Comparison of ENCODE assay signal across 21 cellular contexts in the genomic region with DNA sequence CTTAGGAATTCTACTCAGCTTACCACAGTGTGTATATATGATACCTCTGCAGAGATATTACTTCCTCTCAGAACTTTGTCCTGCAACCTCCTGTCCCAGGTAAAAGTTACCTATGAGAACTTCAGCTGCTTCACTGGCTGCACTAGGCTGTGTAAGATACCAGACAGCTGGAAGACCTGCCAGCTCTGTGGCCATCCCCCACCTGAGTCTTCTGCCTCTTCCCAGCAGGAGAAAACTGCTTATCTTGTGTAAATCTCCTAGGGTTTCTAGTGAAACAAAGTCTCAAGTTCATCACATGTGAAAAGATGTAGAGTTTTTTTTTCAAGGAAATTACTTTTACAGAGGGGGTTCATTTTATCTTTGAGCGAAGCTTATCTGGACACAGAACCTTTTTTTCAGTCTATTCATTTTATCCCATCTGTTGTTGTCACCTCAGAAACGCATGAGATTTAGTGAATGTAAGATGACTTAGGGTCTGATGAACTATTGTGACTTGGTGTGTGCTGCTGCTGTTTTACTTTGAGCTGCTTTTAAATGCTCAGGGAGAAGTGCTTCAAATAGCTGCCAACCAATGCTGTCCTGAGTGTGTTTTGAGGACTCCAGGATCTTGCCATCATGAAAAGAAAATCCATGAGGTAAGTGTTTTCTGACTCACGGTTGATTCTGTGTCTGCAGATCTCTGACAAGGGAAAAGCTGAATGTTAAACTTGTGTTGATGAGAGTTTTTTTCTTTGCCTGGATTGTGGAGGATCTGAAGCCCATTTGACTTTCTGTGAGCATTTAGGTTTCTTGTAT.
"Had no signal": no experiment of that assay in that cellular context is flagged by ENCODE, and none has a peak within 500 bp of the region (broad histone marks: within the 10 kb centered on the region; RNA-seq: fewer than 3 reads in every experiment).

No MANE protein-coding gene starts in this region.

- H3K9me3 Mint-ChIP-seq: activated CD4-positive, alpha-beta T cell treated with anti-CD3 and anti-CD28 coated beads, Interleukin-2, amount 10 ng/mL, durations not matched to agents 7 days and 5 days; activated naive CD4-positive, alpha-beta T cell treated with anti-CD3 and anti-CD28 coated beads for 36 hours; activated T-cell treated with anti-CD3 and anti-CD28 coated beads, Interleukin-2, amount 50 U/mL, for 4 hours; natural killer cell; stimulated activated effector memory CD8-positive, alpha-beta T cell treated with anti-CD3 and anti-CD28 coated beads, Interleukin-12 subunit alpha, Interleukin-12 subunit beta, amount 100 ng/mL, for 72 hours had no signal

- H3K4me3 ChIP-seq: coronary artery, pancreas, sigmoid colon, stomach, upper lobe of right lung had no signal

- H3K27ac Mint-ChIP-seq: activated CD4-positive, alpha-beta T cell treated with anti-CD3 and anti-CD28 coated beads, Interleukin-2, amount 10 ng/mL, durations not matched to agents 7 days and 5 days; activated naive CD4-positive, alpha-beta T cell treated with anti-CD3 and anti-CD28 coated beads for 36 hours; natural killer cell; stimulated activated effector memory CD8-positive, alpha-beta T cell treated with anti-CD3 and anti-CD28 coated beads, Interleukin-12 subunit alpha, Interleukin-12 subunit beta, amount 100 ng/mL, for 72 hours had no signal

- ATAC-seq: activated T-cell treated with anti-CD3 and anti-CD28 coated beads, Interleukin-2, amount 50 U/mL, for 4 hours; esophagus mucosa; left ventricle myocardium superior; natural killer cell; pancreas; stimulated activated effector memory CD8-positive, alpha-beta T cell treated with anti-CD3 and anti-CD28 coated beads, Interleukin-12 subunit alpha, Interleukin-12 subunit beta, amount 100 ng/mL, for 72 hours; upper lobe of right lung had no signal

- H3K4me1 ChIP-seq: pancreas, sigmoid colon, stomach, upper lobe of right lung had no signal

- FAIRE-seq: endometrium, pancreas had no signal

- H3K4me3 Mint-ChIP-seq: activated CD4-positive, alpha-beta T cell treated with anti-CD3 and anti-CD28 coated beads, Interleukin-2, amount 10 ng/mL, durations not matched to agents 7 days and 5 days; activated naive CD4-positive, alpha-beta T cell treated with anti-CD3 and anti-CD28 coated beads for 36 hours; activated T-cell treated with anti-CD3 and anti-CD28 coated beads, Interleukin-2, amount 50 U/mL, for 4 hours; natural killer cell; stimulated activated effector memory CD8-positive, alpha-beta T cell treated with anti-CD3 and anti-CD28 coated beads, Interleukin-12 subunit alpha, Interleukin-12 subunit beta, amount 100 ng/mL, for 72 hours had no signal

- H3K4me1 Mint-ChIP-seq: activated CD4-positive, alpha-beta T cell treated with anti-CD3 and anti-CD28 coated beads, Interleukin-2, amount 10 ng/mL, durations not matched to agents 7 days and 5 days; natural killer cell; stimulated activated effector memory CD8-positive, alpha-beta T cell treated with anti-CD3 and anti-CD28 coated beads, Interleukin-12 subunit alpha, Interleukin-12 subunit beta, amount 100 ng/mL, for 72 hours had no signal

- DNase-seq: activated CD4-positive, alpha-beta T cell treated with anti-CD3 and anti-CD28 coated beads, Interleukin-2, amount 10 ng/mL, durations not matched to agents 7 days and 5 days; activated CD8-positive, alpha-beta memory T cell treated with anti-CD3 and anti-CD28 coated beads, Interleukin-2, amount 50 U/mL, for 4 hours; activated naive CD4-positive, alpha-beta T cell treated with anti-CD3 and anti-CD28 coated beads for 36 hours; activated T-cell treated with anti-CD3 and anti-CD28 coated beads, Interleukin-2, amount 50 U/mL, for 4 hours; anterior cingulate cortex; brain microvascular endothelial cell; glutamatergic neuron; left ventricle myocardium superior; natural killer cell; pancreas; sigmoid colon; stimulated activated CD4-positive, alpha-beta T cell treated with anti-CD3 and anti-CD28 coated beads, Interleukin-4, amount 100 ng/mL, for 24 hours; stomach; T-helper 1 cell; T-helper 9 cell; upper lobe of right lung had no signal

- H3K27ac ChIP-seq: brain microvascular endothelial cell, coronary artery, neutrophil, pancreas, sigmoid colon, stomach, upper lobe of right lung had no signal

- H3K27me3 ChIP-seq: brain microvascular endothelial cell, neutrophil, pancreas, sigmoid colon, stomach, upper lobe of right lung had no signal

- H3K36me3 Mint-ChIP-seq: natural killer cell; stimulated activated effector memory CD8-positive, alpha-beta T cell treated with anti-CD3 and anti-CD28 coated beads, Interleukin-12 subunit alpha, Interleukin-12 subunit beta, amount 100 ng/mL, for 72 hours had no signal

- H3K9me3 ChIP-seq: neutrophil, pancreas, sigmoid colon, stomach, upper lobe of right lung had no signal

- H3K36me3 ChIP-seq: brain microvascular endothelial cell, neutrophil, pancreas, sigmoid colon, stomach, upper lobe of right lung had no signal
